Comparison of ENCODE assay signal across 27 cellular contexts in the genomic region with DNA sequence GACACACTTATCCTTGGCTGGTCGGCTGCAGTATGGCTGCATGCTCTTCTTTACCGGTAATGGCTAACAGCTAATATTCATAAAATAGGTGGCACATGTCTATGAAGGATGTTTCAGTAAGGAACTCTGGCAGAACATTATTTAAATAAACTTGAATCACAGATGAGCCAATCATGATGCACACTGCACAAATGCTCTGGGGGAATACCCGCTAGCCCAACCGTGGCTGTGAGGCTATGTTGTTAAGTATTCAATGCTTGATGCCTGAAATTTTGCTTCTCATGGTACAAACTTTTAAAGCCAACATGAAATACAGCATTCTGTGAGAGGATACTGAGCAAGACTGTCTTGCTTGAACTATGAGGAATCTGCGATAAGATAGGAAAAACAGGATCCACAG.
DNase-seq lines count a peak whose midpoint lies in the region; ATAC-seq and TF ChIP-seq lines count a peak whose summit lies in the region.
"Had no signal": no experiment of that assay in that cellular context is flagged by ENCODE, and none has a peak within 500 bp of the region (broad histone marks: within the 10 kb centered on the region; RNA-seq: fewer than 3 reads in every experiment).

No MANE protein-coding gene starts in this region.

- TF ChIP-seq CTCF in AG10803 (conservative IDR thresholded peaks at IDR 0.05; ENCODE audit: low read length) (no peak), brain microvascular endothelial cell (IDR thresholded peaks at IDR 0.05; ENCODE audit: low read depth, low read length, missing control alignments) (no peak), foreskin keratinocyte (conservative IDR thresholded peaks at IDR 0.05) (no peak)

- peaks cover 10% of the 10 kb centered on the region for H3K36me3 Mint-ChIP-seq in natural killer cell treated with Interleukin-12 subunit alpha and Interleukin-12 subunit beta and Interleukin-15 and Interleukin-18, amount 100 ng/mL, for 72 hours

- DNase-seq in AG10803 (ENCODE audit: low read depth): peak; percentile 42
- peak; percentile 28 for DNase-seq in HS-5 (ENCODE audit: low read depth)
- DNase-seq in brain microvascular endothelial cell: peak; percentile 40
- DNase-seq in foreskin keratinocyte: peak in 1 of 2 donors; percentile 54
- DNase-seq in NCI-H2081 (lab: John Stamatoyannopoulos, UW): no peak
- DNase-seq in medulla oblongata (ENCODE audit: extremely low spot score): no peak
- DNase-seq in natural killer cell treated with Interleukin-12 subunit alpha and Interleukin-12 subunit beta and Interleukin-15 and Interleukin-18, amount 100 ng/mL, for 72 hours (ENCODE audit: low spot score): no peak
- no peak for DNase-seq in nucleus accumbens (lab: John Stamatoyannopoulos, UW)
- DNase-seq: ACHN; activated CD8-positive, alpha-beta T cell treated with anti-CD3 and anti-CD28 coated beads, Interleukin-2, amount 10 ng/mL, durations not matched to agents 7 days and 5 days; activated naive CD4-positive, alpha-beta T cell; activated T-cell treated with anti-CD3 and anti-CD28 coated beads, Interleukin-2, amount 50 U/mL, for 1 hour; amniotic stem cell; Calu3; dorsolateral prefrontal cortex; KBM-7; mesendoderm; NCI-H1694; NCI-H748 treated with DMSO at 0.1 percent for 48 hours; OCI-M1; right lobe of liver; Right ventricle myocardium superior; T-helper 9 cell had no signal

- no peak overlapping the region for H3K4me3 Mint-ChIP-seq in natural killer cell treated with Interleukin-12 subunit alpha and Interleukin-12 subunit beta and Interleukin-15 and Interleukin-18, amount 100 ng/mL, for 72 hours
- H3K4me3 Mint-ChIP-seq: activated CD8-positive, alpha-beta T cell treated with anti-CD3 and anti-CD28 coated beads, Interleukin-2, amount 10 ng/mL, durations not matched to agents 7 days and 5 days; nephron had no signal

- H3K27me3 Mint-ChIP-seq in natural killer cell treated with Interleukin-12 subunit alpha and Interleukin-12 subunit beta and Interleukin-15 and Interleukin-18, amount 100 ng/mL, for 72 hours: no peaks in the 10 kb centered on the region

- peaks cover 5 to 13% of the 10 kb centered on the region in 2 donors for H3K4me1 Mint-ChIP-seq in natural killer cell treated with Interleukin-12 subunit alpha and Interleukin-12 subunit beta and Interleukin-15 and Interleukin-18, amount 100 ng/mL, for 72 hours (ENCODE audit: low read depth in 2 of 2)

- H3K27me3 ChIP-seq in brain microvascular endothelial cell (replicated peaks) (no peaks in the 10 kb centered on the region), foreskin keratinocyte (no peaks in the 10 kb centered on the region)
- H3K27me3 ChIP-seq: dorsolateral prefrontal cortex, right lobe of liver, vagina had no signal

- ATAC-seq in foreskin keratinocyte: peak; percentile 59
- ATAC-seq in natural killer cell treated with Interleukin-12 subunit alpha and Interleukin-12 subunit beta and Interleukin-15 and Interleukin-18, amount 100 ng/mL, for 72 hours: no peak
- ATAC-seq: activated CD8-positive, alpha-beta T cell treated with anti-CD3 and anti-CD28 coated beads, Interleukin-2, amount 10 ng/mL, durations not matched to agents 7 days and 5 days; HCT116; right lobe of liver had no signal

- H3K9me3 Mint-ChIP-seq in natural killer cell treated with Interleukin-12 subunit alpha and Interleukin-12 subunit beta and Interleukin-15 and Interleukin-18, amount 100 ng/mL, for 72 hours: peaks cover 2% of the 10 kb centered on the region
- H3K9me3 Mint-ChIP-seq: nephron had no signal

- H3K36me3 ChIP-seq in brain microvascular endothelial cell (replicated peaks): no peaks in the 10 kb centered on the region
- H3K36me3 ChIP-seq: right lobe of liver, vagina had no signal

- in situ Hi-C loops in brain microvascular endothelial cell (cut with HindIII; ENCODE audit: low pct_ligation_motif_present, low sequenced_read_pairs): no loop called here

- H3K27ac Mint-ChIP-seq in natural killer cell treated with Interleukin-12 subunit alpha and Interleukin-12 subunit beta and Interleukin-15 and Interleukin-18, amount 100 ng/mL, for 72 hours: no peak overlapping the region
- H3K27ac Mint-ChIP-seq: activated CD8-positive, alpha-beta T cell treated with anti-CD3 and anti-CD28 coated beads, Interleukin-2, amount 10 ng/mL, durations not matched to agents 7 days and 5 days had no signal

- no peak overlapping the region for H3K4me3 ChIP-seq in AG10803 (ENCODE audit: low read length)
- no peak overlapping the region for H3K4me3 ChIP-seq in brain microvascular endothelial cell (ENCODE audit: low read depth, low read length)
- H3K4me3 ChIP-seq: dorsolateral prefrontal cortex, right lobe of liver, vagina had no signal

- peaks cover 36% of the 10 kb centered on the region for H3K4me1 ChIP-seq in foreskin keratinocyte
- H3K4me1 ChIP-seq: right lobe of liver, vagina had no signal

- H3K27ac ChIP-seq in brain microvascular endothelial cell (peak overlapping the region; percentile 37), foreskin keratinocyte (no peak overlapping the region)
- H3K27ac ChIP-seq: C4-2B, dorsolateral prefrontal cortex, right lobe of liver, vagina had no signal

Comparison
In these comparisons a context has a peak if more than half of its experiments do, and no peak if none do; other contexts are left out.
1. DNase-seq: peak in AG10803 (single experiment), HS-5 (single experiment) and brain microvascular endothelial cell (single experiment); none in NCI-H2081 (0 of 2), medulla oblongata (single experiment), natural killer cell treated with Interleukin-12 subunit alpha and Interleukin-12 subunit beta and Interleukin-15 and Interleukin-18, amount 100 ng/mL, for 72 hours (single experiment) and nucleus accumbens (0 of 56).